1 cellular context compared by ENCODE assay signal in the genomic region with DNA sequence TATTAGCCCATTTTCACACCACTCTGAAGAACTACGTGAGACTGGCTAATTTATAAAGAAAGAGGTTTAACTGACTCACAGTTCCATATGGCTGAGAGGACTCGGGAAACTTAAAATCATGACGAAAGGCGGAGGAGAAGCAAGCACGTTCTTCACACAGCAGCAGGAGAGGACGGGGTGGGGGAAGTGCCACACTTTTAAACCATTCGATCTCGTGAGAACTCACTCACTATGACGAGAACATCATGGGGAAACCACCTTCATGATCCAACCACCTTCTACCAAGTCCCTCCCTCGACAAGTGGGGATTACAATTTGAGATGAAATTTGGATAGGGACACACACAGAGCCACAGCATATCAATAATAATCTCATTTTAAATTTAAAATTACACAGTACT.
TF ChIP-seq lines count a peak whose summit lies in the region.

No MANE protein-coding gene starts in this region.

TF ChIP-seq in GM12878, 131 proteins besides CTCF, POLR2A, EP300 and RAD21 (continued from another document):
- no peak for TF ChIP-seq ELK1 (IDR thresholded peaks at IDR 0.05; ENCODE audit: low read depth, low read length)
